Comparison of ENCODE assay signal across 20 cellular contexts in the genomic region with DNA sequence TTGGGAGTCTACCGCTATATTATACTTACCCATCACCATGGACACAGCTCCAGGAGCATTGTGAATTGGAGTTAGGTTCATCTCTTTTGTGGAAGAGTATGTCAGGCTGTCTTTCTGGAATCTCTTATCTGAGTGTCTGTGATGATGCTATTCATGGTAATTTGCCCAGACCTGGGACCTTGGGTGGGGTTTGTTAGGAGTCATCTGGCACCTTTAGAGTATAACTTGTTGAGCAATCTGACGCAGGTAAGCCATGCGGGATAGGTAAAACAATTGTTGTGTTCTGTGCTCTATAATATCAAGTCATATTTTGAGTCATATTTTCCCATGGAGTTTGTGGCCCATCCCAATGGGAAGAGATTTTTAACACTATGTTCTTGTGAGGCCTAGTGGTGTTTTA.
"Had no signal": no experiment of that assay in that cellular context is flagged by ENCODE, and none has a peak within 500 bp of the region (broad histone marks: within the 10 kb centered on the region; RNA-seq: fewer than 3 reads in every experiment).

No MANE protein-coding gene starts in this region.

- H3K4me3 Mint-ChIP-seq: activated CD4-positive, alpha-beta T cell treated with anti-CD3 and anti-CD28 coated beads, Interleukin-2, amount 10 ng/mL, durations not matched to agents 7 days and 5 days; activated CD8-positive, alpha-beta T cell treated with anti-CD3 and anti-CD28 coated beads, Interleukin-2, amount 10 ng/mL, durations not matched to agents 7 days and 5 days; activated naive CD4-positive, alpha-beta T cell treated with anti-CD3 and anti-CD28 coated beads for 36 hours; activated T-cell treated with anti-CD3 and anti-CD28 coated beads, Interleukin-2, amount 50 U/mL, for 24 hours; brain; nephron; T-helper 1 cell treated with Interleukin-12 subunit alpha and Interleukin-12 subunit beta and Interleukin-4 antibody, amounts not matched to agents 30 μg/mL and 1 μg/mL, for 36 hours had no signal

- H3K4me2 ChIP-seq: hepatocyte had no signal

- H3K9me3 Mint-ChIP-seq: activated CD4-positive, alpha-beta T cell treated with anti-CD3 and anti-CD28 coated beads, Interleukin-2, amount 10 ng/mL, durations not matched to agents 7 days and 5 days; activated naive CD4-positive, alpha-beta T cell treated with anti-CD3 and anti-CD28 coated beads for 36 hours; activated T-cell treated with anti-CD3 and anti-CD28 coated beads, Interleukin-2, amount 50 U/mL, for 24 hours; activated T-helper 2 cell treated with anti-CD3 and anti-CD28 coated beads, Interferon-gamma antibody, Interleukin-2, Interleukin-4, amounts not matched to agents 10 μg/mL and 5 μg/mL and 100 μg/mL, durations not matched to agents 14 hours and 24 hours and 36 hours; T-helper 1 cell treated with Interleukin-12 subunit alpha and Interleukin-12 subunit beta and Interleukin-4 antibody, amounts not matched to agents 30 μg/mL and 1 μg/mL, for 36 hours had no signal

- H3K27ac ChIP-seq: esophagus squamous epithelium, hepatocyte, left lung, right atrium auricular region, upper lobe of left lung had no signal

- H3K27me3 ChIP-seq: hepatocyte, left lung, right atrium auricular region, upper lobe of left lung had no signal

- DNase-seq: activated CD4-positive, alpha-beta T cell treated with anti-CD3 and anti-CD28 coated beads, Interleukin-2, amount 10 ng/mL, durations not matched to agents 7 days and 5 days; activated CD8-positive, alpha-beta T cell treated with anti-CD3 and anti-CD28 coated beads, Interleukin-2, amount 10 ng/mL, durations not matched to agents 7 days and 5 days; activated naive CD4-positive, alpha-beta T cell treated with anti-CD3 and anti-CD28 coated beads for 36 hours; activated T-cell treated with anti-CD3 and anti-CD28 coated beads, Interleukin-2, amount 50 U/mL, for 24 hours; cortex of kidney; effector CD4-positive, alpha-beta T cell; esophagus squamous epithelium; left lung; midbrain; occipital lobe; stimulated activated naive CD8-positive, alpha-beta T cell treated with anti-CD3 and anti-CD28 coated beads, Interleukin-15, Interleukin-2, amounts not matched to agents 100 U/mL and 50 U/mL, for 24 hours; upper lobe of left lung had no signal

- ATAC-seq: activated CD4-positive, CD25-positive, alpha-beta regulatory T cell treated with anti-CD3 and anti-CD28 coated beads, Interleukin-2, amount 50 U/mL, for 24 hours; activated CD8-positive, alpha-beta T cell treated with anti-CD3 and anti-CD28 coated beads, Interleukin-2, amount 10 ng/mL, durations not matched to agents 7 days and 5 days; left lung; stimulated activated naive CD8-positive, alpha-beta T cell treated with anti-CD3 and anti-CD28 coated beads, Interleukin-15, Interleukin-2, amounts not matched to agents 100 U/mL and 50 U/mL, for 24 hours had no signal

- H2AFZ ChIP-seq: hepatocyte had no signal

- H3K79me2 ChIP-seq: hepatocyte had no signal

- H3K27ac Mint-ChIP-seq: activated CD4-positive, alpha-beta T cell treated with anti-CD3 and anti-CD28 coated beads, Interleukin-2, amount 10 ng/mL, durations not matched to agents 7 days and 5 days; activated naive CD4-positive, alpha-beta T cell treated with anti-CD3 and anti-CD28 coated beads for 36 hours; activated T-cell treated with anti-CD3 and anti-CD28 coated beads, Interleukin-2, amount 50 U/mL, for 24 hours; activated T-helper 2 cell treated with anti-CD3 and anti-CD28 coated beads, Interferon-gamma antibody, Interleukin-2, Interleukin-4, amounts not matched to agents 10 μg/mL and 5 μg/mL and 100 μg/mL, durations not matched to agents 14 hours and 24 hours and 36 hours; nephron; progenitor cell of endocrine pancreas; T-helper 1 cell treated with Interleukin-12 subunit alpha and Interleukin-12 subunit beta and Interleukin-4 antibody, amounts not matched to agents 30 μg/mL and 1 μg/mL, for 36 hours had no signal

- H3K4me3 ChIP-seq: esophagus squamous epithelium, hepatocyte, left lung, right atrium auricular region, upper lobe of left lung had no signal

- H3K4me1 Mint-ChIP-seq: activated CD4-positive, alpha-beta T cell treated with anti-CD3 and anti-CD28 coated beads, Interleukin-2, amount 10 ng/mL, durations not matched to agents 7 days and 5 days; brain; nephron had no signal

- H3K4me1 ChIP-seq: upper lobe of left lung had no signal

- H3K36me3 Mint-ChIP-seq: brain had no signal

- H3K27me3 Mint-ChIP-seq: activated CD4-positive, alpha-beta T cell treated with anti-CD3 and anti-CD28 coated beads, Interleukin-2, amount 10 ng/mL, durations not matched to agents 7 days and 5 days; activated T-cell treated with anti-CD3 and anti-CD28 coated beads, Interleukin-2, amount 50 U/mL, for 24 hours; progenitor cell of endocrine pancreas had no signal

- H3K9me3 ChIP-seq: esophagus squamous epithelium, left lung, right atrium auricular region, upper lobe of left lung had no signal

- H3K36me3 ChIP-seq: esophagus squamous epithelium, left lung, right atrium auricular region, upper lobe of left lung had no signal
